ENCODE assay signal across 8 cellular contexts in genomic region chr5:1666812-1667588, GRCh38.
DNase-seq lines count a peak whose midpoint lies in the region; ATAC-seq, FAIRE-seq and TF ChIP-seq lines count a peak whose summit lies in the region.

No MANE protein-coding gene starts in this region.

- H3K9me3 Mint-ChIP-seq in activated CD4-positive, alpha-beta T cell treated with anti-CD3 and anti-CD28 coated beads, Interleukin-2, amount 10 ng/mL, durations not matched to agents 7 days and 5 days = no peaks in the 10 kb centered on the region
- peaks cover 6% of the 10 kb centered on the region for H3K9me3 Mint-ChIP-seq in astrocyte (ENCODE audit: unreplicated experiment)
- no peaks in the 10 kb centered on the region for H3K9me3 Mint-ChIP-seq in stimulated activated naive CD8-positive, alpha-beta T cell treated with anti-CD3 and anti-CD28 coated beads, Interleukin-15, amount 100 ng/mL, for 72 hours

- H3K79me2 ChIP-seq in astrocyte (ENCODE audit: insufficient read depth, low read length) = no peaks in the 10 kb centered on the region

- no peak overlapping the region for H3K9ac ChIP-seq in astrocyte (ENCODE audit: low read length)

- CTCF ChIA-PET in activated CD4-positive, alpha-beta T cell treated with anti-CD3 and anti-CD28 coated beads, Interleukin-2, amount 10 ng/mL, durations not matched to agents 7 days and 5 days (lab: Charles Lee) = no interaction called here

- peaks cover 29% of the 10 kb centered on the region for H3K27me3 ChIP-seq in astrocyte (ENCODE audit: insufficient read depth, low read length)

- H3K36me3 Mint-ChIP-seq in activated CD4-positive, alpha-beta T cell treated with anti-CD3 and anti-CD28 coated beads, Interleukin-2, amount 10 ng/mL, durations not matched to agents 7 days and 5 days (ENCODE audit: low read depth) = no peaks in the 10 kb centered on the region
- H3K36me3 Mint-ChIP-seq in astrocyte (ENCODE audit: low read depth, unreplicated experiment) = no peaks in the 10 kb centered on the region

- POLR2A ChIA-PET in activated CD4-positive, alpha-beta T cell treated with anti-CD3 and anti-CD28 coated beads, Interleukin-2, amount 10 ng/mL, durations not matched to agents 7 days and 5 days (lab: Charles Lee) = no interaction called here

- no peaks in the 10 kb centered on the region for H4K20me1 ChIP-seq in astrocyte (ENCODE audit: insufficient read depth, low read length)

- no peak overlapping the region for H3K4me3 ChIP-seq in astrocyte (ENCODE audit: insufficient read depth, low read depth, low read length)

- no peak overlapping the region for H3K4me3 Mint-ChIP-seq in activated CD4-positive, alpha-beta T cell treated with anti-CD3 and anti-CD28 coated beads, Interleukin-2, amount 10 ng/mL, durations not matched to agents 7 days and 5 days
- no peak overlapping the region for H3K4me3 Mint-ChIP-seq in astrocyte (ENCODE audit: unreplicated experiment)
- H3K4me3 Mint-ChIP-seq in stimulated activated naive CD8-positive, alpha-beta T cell treated with anti-CD3 and anti-CD28 coated beads, Interleukin-15, amount 100 ng/mL, for 72 hours = peak overlapping the region; percentile 31 to 43

- H3K36me3 ChIP-seq in astrocyte (ENCODE audit: insufficient read depth, low read length) = no peaks in the 10 kb centered on the region

- H3K4me1 ChIP-seq in astrocyte (ENCODE audit: insufficient read depth, low read length) = no peaks in the 10 kb centered on the region

- peak; percentile 38 for ATAC-seq in stimulated activated naive CD8-positive, alpha-beta T cell treated with anti-CD3 and anti-CD28 coated beads, Interleukin-15, amount 100 ng/mL, for 72 hours

- peak; percentile 31 for DNase-seq in activated CD4-positive, alpha-beta T cell treated with anti-CD3 and anti-CD28 coated beads for 1 hour
- DNase-seq in activated CD4-positive, alpha-beta T cell treated with anti-CD3 and anti-CD28 coated beads, Interleukin-2, amount 10 ng/mL, durations not matched to agents 7 days and 5 days = no peak
- DNase-seq in NCI-H748 (lab: John Stamatoyannopoulos, UW; ENCODE audit: unreplicated experiment) (peak; percentile 95), astrocyte (ENCODE audit: low read depth) (no peak), iPS-NIHi11 (ENCODE audit: low spot score) (peak; percentile 97), LoVo (ENCODE audit: low spot score) (no peak), SK-N-DZ (ENCODE audit: low spot score) (no peak)
- peak; percentile 53 to 55 for DNase-seq in stimulated activated naive CD8-positive, alpha-beta T cell treated with anti-CD3 and anti-CD28 coated beads, Interleukin-15, amount 100 ng/mL, for 72 hours

- FAIRE-seq in astrocyte (lab: Jason Lieb, UNC) = no peak

- no peak for TF ChIP-seq CTCF in astrocyte (IDR thresholded peaks at IDR 0.05; ENCODE audit: insufficient read depth, low read depth, low read length)

- H3K27ac Mint-ChIP-seq in activated CD4-positive, alpha-beta T cell treated with anti-CD3 and anti-CD28 coated beads, Interleukin-2, amount 10 ng/mL, durations not matched to agents 7 days and 5 days = no peak overlapping the region
- peak overlapping the region; percentile 8 for H3K27ac Mint-ChIP-seq in astrocyte (ENCODE audit: unreplicated experiment)
- H3K27ac Mint-ChIP-seq in stimulated activated naive CD8-positive, alpha-beta T cell treated with anti-CD3 and anti-CD28 coated beads, Interleukin-15, amount 100 ng/mL, for 72 hours = no peak overlapping the region

- peaks cover 49% of the 10 kb centered on the region for H3K27me3 Mint-ChIP-seq in activated CD4-positive, alpha-beta T cell treated with anti-CD3 and anti-CD28 coated beads, Interleukin-2, amount 10 ng/mL, durations not matched to agents 7 days and 5 days
- H3K27me3 Mint-ChIP-seq in astrocyte (ENCODE audit: low read depth, unreplicated experiment) = peaks cover 45% of the 10 kb centered on the region
- H3K27me3 Mint-ChIP-seq in stimulated activated naive CD8-positive, alpha-beta T cell treated with anti-CD3 and anti-CD28 coated beads, Interleukin-15, amount 100 ng/mL, for 72 hours = peaks cover 83% of the 10 kb centered on the region

- H3K4me2 ChIP-seq in astrocyte (ENCODE audit: low read length) = no peak overlapping the region

- H3K9me3 ChIP-seq in astrocyte (ENCODE audit: insufficient read depth, low read depth, low read length) = no peaks in the 10 kb centered on the region

- peaks cover 2% of the 10 kb centered on the region for H3K4me1 Mint-ChIP-seq in activated CD4-positive, alpha-beta T cell treated with anti-CD3 and anti-CD28 coated beads, Interleukin-2, amount 10 ng/mL, durations not matched to agents 7 days and 5 days
- H3K4me1 Mint-ChIP-seq in astrocyte (ENCODE audit: low read depth, unreplicated experiment) = peaks cover 4% of the 10 kb centered on the region
- H3K4me1 Mint-ChIP-seq in stimulated activated naive CD8-positive, alpha-beta T cell treated with anti-CD3 and anti-CD28 coated beads, Interleukin-15, amount 100 ng/mL, for 72 hours = peaks cover 10% of the 10 kb centered on the region

- no peak overlapping the region for H2AFZ ChIP-seq in astrocyte (ENCODE audit: low read depth, low read length)

- H3K27ac ChIP-seq in astrocyte (ENCODE audit: low read depth, low read length) = no peak overlapping the region

Comparison
In these comparisons a context has a peak if more than half of its experiments do, and no peak if none do; other contexts are left out.
1. DNase-seq: peak in activated CD4-positive, alpha-beta T cell treated with anti-CD3 and anti-CD28 coated beads for 1 hour (single experiment), NCI-H748 (single experiment), iPS-NIHi11 (single experiment) and stimulated activated naive CD8-positive, alpha-beta T cell treated with anti-CD3 and anti-CD28 coated beads, Interleukin-15, amount 100 ng/mL, for 72 hours (2 of 2); none in activated CD4-positive, alpha-beta T cell treated with anti-CD3 and anti-CD28 coated beads, Interleukin-2, amount 10 ng/mL, durations not matched to agents 7 days and 5 days (single experiment), astrocyte (single experiment), LoVo (single experiment) and SK-N-DZ (single experiment).
2. H3K4me3 Mint-ChIP-seq: peak in stimulated activated naive CD8-positive, alpha-beta T cell treated with anti-CD3 and anti-CD28 coated beads, Interleukin-15, amount 100 ng/mL, for 72 hours (2 of 2); none in activated CD4-positive, alpha-beta T cell treated with anti-CD3 and anti-CD28 coated beads, Interleukin-2, amount 10 ng/mL, durations not matched to agents 7 days and 5 days (single experiment) and astrocyte (single experiment).